1 cellular context compared by ENCODE assay signal in genomic region chr17:43917016-43917347, GRCh38.
TF ChIP-seq lines count a peak whose summit lies in the region.

No MANE protein-coding gene starts in this region.

TF ChIP-seq in GM23338, 12 proteins besides CTCF, POLR2A, EP300 and RAD21 (continued from another document):
- TF ChIP-seq ZNF114 (CRISPR knock-in tag; IDR thresholded peaks at IDR 0.05) (no peak), CREB1 (CRISPR knock-in tag; IDR thresholded peaks at IDR 0.05; ENCODE audit: low read depth) (no peak), JUNB (IDR thresholded peaks at IDR 0.05; ENCODE audit: unreplicated experiment) (no peak), REST (IDR thresholded peaks at IDR 0.05; ENCODE audit: unreplicated experiment) (no peak)
TF ChIP-seq in GM23338: peak in this region for 0.
